Comparison of ENCODE assay signal across 8 cellular contexts in the genomic region with DNA sequence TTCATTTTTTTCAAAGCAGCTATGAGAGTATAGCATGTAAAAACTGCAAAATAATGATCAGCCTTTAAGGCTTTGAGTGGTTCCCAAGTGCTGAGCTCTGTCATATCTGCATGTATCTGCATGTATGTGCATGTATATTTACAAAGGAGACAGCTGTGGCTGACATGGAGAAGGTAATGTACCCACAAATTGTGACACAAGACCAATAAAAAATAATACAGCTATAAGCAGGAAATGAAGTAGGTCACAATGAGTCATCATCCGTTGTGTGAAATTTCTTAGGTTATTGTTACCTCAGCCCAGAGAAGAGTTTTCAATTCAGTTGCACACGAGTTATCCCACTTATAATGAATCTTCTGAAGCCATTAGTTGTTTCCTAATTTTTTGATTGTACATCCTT.
A peak's percentile ranks its signal among the peaks of the same experiment; 100 is the strongest.
DNase-seq lines count a peak whose midpoint lies in the region; ATAC-seq, FAIRE-seq and TF ChIP-seq lines count a peak whose summit lies in the region.

No MANE protein-coding gene starts in this region.

- H3K4ac ChIP-seq in neuronal stem cell (ENCODE audit: low read length) = no peak overlapping the region

- WGBS in neuronal stem cell (ENCODE audit: extremely low coverage in 2 of 2, insufficient read length in 2 of 2, insufficient replicate concordance in 1 of 2), 2 donors = no CpG with 5 or more reads among the region's 2 CpGs

- H3K36me3 Mint-ChIP-seq in astrocyte (ENCODE audit: low read depth, unreplicated experiment) = no peaks in the 10 kb centered on the region
- no peaks in the 10 kb centered on the region for H3K36me3 Mint-ChIP-seq in naive thymus-derived CD8-positive, alpha-beta T cell

- no peak overlapping the region for H4K91ac ChIP-seq in neuronal stem cell (ENCODE audit: low read depth, low read length, poor library complexity)

- no peaks in the 10 kb centered on the region for H3K27me3 Mint-ChIP-seq in astrocyte (ENCODE audit: low read depth, unreplicated experiment)
- H3K27me3 Mint-ChIP-seq in naive thymus-derived CD8-positive, alpha-beta T cell = no peaks in the 10 kb centered on the region

- no peak overlapping the region for H2BK120ac ChIP-seq in neuronal stem cell (ENCODE audit: low read depth, low read length)

- peak; percentile 10 for DNase-seq in activated CD4-positive, CD25-positive, alpha-beta regulatory T cell treated with anti-CD3 and anti-CD28 coated beads, Interleukin-2, amount 50 U/mL, for 16 hours (ENCODE audit: low read depth, low spot score)
- DNase-seq in activated CD4-positive, CD25-positive, alpha-beta regulatory T cell treated with anti-CD3 and anti-CD28 coated beads, Interleukin-2, amount 50 U/mL, for 72 hours = no peak
- DNase-seq in astrocyte (ENCODE audit: low read depth) (peak; percentile 68), MM.1S (no peak), neuronal stem cell (ENCODE audit: low spot score) (no peak), nucleus accumbens (lab: John Stamatoyannopoulos, UW) (no peak)
- DNase-seq in naive thymus-derived CD8-positive, alpha-beta T cell = peak in 9 of 10 donors; percentile 17 to 79 (median 56)

- H3K23ac ChIP-seq in neuronal stem cell (ENCODE audit: low read depth, low read length, poor library complexity) = no peak overlapping the region

- no peak overlapping the region for H2BK15ac ChIP-seq in neuronal stem cell (ENCODE audit: low read length)

- H3F3A ChIP-seq in Loucy (ENCODE audit: low read depth) = peaks cover 5% of the 10 kb centered on the region
- H3F3A ChIP-seq in MM.1S (ENCODE audit: insufficient read depth, low read length) = no peaks in the 10 kb centered on the region

- H3K27me3 ChIP-seq in Loucy (ENCODE audit: insufficient read depth, low read length, poor library complexity, severe bottlenecking) = no peaks in the 10 kb centered on the region
- H3K27me3 ChIP-seq in astrocyte (ENCODE audit: insufficient read depth, low read length) = no peaks in the 10 kb centered on the region
- H3K27me3 ChIP-seq in MM.1S (replicated peaks; ENCODE audit: insufficient read depth, low read length) = no peaks in the 10 kb centered on the region
- H3K27me3 ChIP-seq in neuronal stem cell (ENCODE audit: control insufficient read depth in 3 of 3, insufficient read depth in 3 of 3, low read depth in 1 of 3, low read length in 3 of 3) = peaks cover 0 to 1% (median 0%) of the 10 kb centered on the region in 3 experiments

- H3K27ac ChIP-seq in astrocyte (ENCODE audit: low read depth, low read length) (no peak overlapping the region), MM.1S (ENCODE audit: low read length) (no peak overlapping the region), neuronal stem cell (replicated peaks; ENCODE audit: low read length) (no peak overlapping the region)

- TF ChIP-seq CTCF in Loucy (conservative IDR thresholded peaks at IDR 0.05; ENCODE audit: low read length) = no peak
- TF ChIP-seq CTCF in astrocyte (IDR thresholded peaks at IDR 0.05; ENCODE audit: insufficient read depth, low read depth, low read length) = no peak
- no peak for TF ChIP-seq CTCF in MM.1S (IDR thresholded peaks at IDR 0.05; ENCODE audit: low read length)

- no peak overlapping the region for H2BK12ac ChIP-seq in neuronal stem cell (ENCODE audit: low read length)

- no peak overlapping the region for H2BK5ac ChIP-seq in neuronal stem cell (ENCODE audit: low read length)

- H3K14ac ChIP-seq in neuronal stem cell (ENCODE audit: low read length) = no peak overlapping the region

- no peaks in the 10 kb centered on the region for H3K79me1 ChIP-seq in neuronal stem cell (ENCODE audit: low read depth, low read length)

- no peak overlapping the region for H2AK5ac ChIP-seq in neuronal stem cell (ENCODE audit: low read depth, low read length)

- H3K4me3 Mint-ChIP-seq in astrocyte (ENCODE audit: unreplicated experiment) = no peak overlapping the region
- H3K4me3 Mint-ChIP-seq in naive thymus-derived CD8-positive, alpha-beta T cell = peak overlapping the region; percentile 57 to 89 (median 78)

- H3K9me2 ChIP-seq in Loucy (replicated peaks; ENCODE audit: low read depth, low read length) = no peaks in the 10 kb centered on the region
- no peaks in the 10 kb centered on the region for H3K9me2 ChIP-seq in MM.1S (replicated peaks; ENCODE audit: insufficient read depth, low read length)

- no peaks in the 10 kb centered on the region for H3K9me3 ChIP-seq in Loucy (ENCODE audit: insufficient read depth, low read depth, low read length)
- no peaks in the 10 kb centered on the region for H3K9me3 ChIP-seq in astrocyte (ENCODE audit: insufficient read depth, low read depth, low read length)
- no peaks in the 10 kb centered on the region for H3K9me3 ChIP-seq in MM.1S (replicated peaks; ENCODE audit: insufficient read depth, low read length)
- H3K9me3 ChIP-seq in neuronal stem cell (replicated peaks in 1 of 2; ENCODE audit: control insufficient read depth in 2 of 2, insufficient read depth in 1 of 2, low read depth in 1 of 2, low read length in 2 of 2) = no peaks in the 10 kb centered on the region

- no peak for FAIRE-seq in astrocyte (lab: Jason Lieb, UNC)

- POLR2A ChIA-PET in naive thymus-derived CD8-positive, alpha-beta T cell (lab: Charles Lee) = interaction anchor here (0.6 to 6.3 kb wide), 15 partner anchors 11 to 1535 kb away, joined by 3 to 85 read pairs (median 6); a partner anchor contains a TSS

- H4K20me1 ChIP-seq in Loucy (ENCODE audit: insufficient read depth, low read length, poor library complexity, severe bottlenecking) = no peaks in the 10 kb centered on the region
- no peaks in the 10 kb centered on the region for H4K20me1 ChIP-seq in astrocyte (ENCODE audit: insufficient read depth, low read length)
- no peaks in the 10 kb centered on the region for H4K20me1 ChIP-seq in MM.1S (ENCODE audit: insufficient read depth, low read length)

- H3K36me3 ChIP-seq in Loucy (ENCODE audit: insufficient read depth, low read length) (no peaks in the 10 kb centered on the region), astrocyte (ENCODE audit: insufficient read depth, low read length) (no peaks in the 10 kb centered on the region), MM.1S (replicated peaks; ENCODE audit: insufficient read depth, low read length) (no peaks in the 10 kb centered on the region), neuronal stem cell (replicated peaks in 1 of 2; ENCODE audit: control insufficient read depth in 2 of 2, insufficient read depth in 2 of 2, low read length in 2 of 2) (no peaks in the 10 kb centered on the region)

- H4K8ac ChIP-seq in neuronal stem cell (ENCODE audit: low read depth, low read length) = no peak overlapping the region

- no peaks in the 10 kb centered on the region for H3K9me3 Mint-ChIP-seq in astrocyte (ENCODE audit: unreplicated experiment)
- no peaks in the 10 kb centered on the region for H3K9me3 Mint-ChIP-seq in naive thymus-derived CD8-positive, alpha-beta T cell

- peaks cover 24% of the 10 kb centered on the region for H3K4me1 Mint-ChIP-seq in astrocyte (ENCODE audit: low read depth, unreplicated experiment)
- H3K4me1 Mint-ChIP-seq in naive thymus-derived CD8-positive, alpha-beta T cell = peaks cover 46 to 95% (median 86%) of the 10 kb centered on the region in 4 donors

- H3K9ac ChIP-seq in Loucy (ENCODE audit: low read depth, low read length, poor library complexity, severe bottlenecking) (peak overlapping the region; percentile 73), astrocyte (ENCODE audit: low read length) (no peak overlapping the region), MM.1S (ENCODE audit: low read length) (no peak overlapping the region), neuronal stem cell (ENCODE audit: low read depth, low read length, poor library complexity) (no peak overlapping the region)

- H3K4me3 ChIP-seq in Loucy (ENCODE audit: low read length, poor library complexity, severe bottlenecking) (peak overlapping the region; percentile 59), astrocyte (ENCODE audit: insufficient read depth, low read depth, low read length) (no peak overlapping the region), MM.1S (ENCODE audit: low read length) (no peak overlapping the region), neuronal stem cell (ENCODE audit: low read length in 2 of 2) (no peak overlapping the region)

- H2AFZ ChIP-seq in Loucy (ENCODE audit: low read length) (peak overlapping the region; percentile 4; the same call in 1 of the 2 replicates), astrocyte (ENCODE audit: low read depth, low read length) (peak overlapping the region; percentile 3), MM.1S (ENCODE audit: low read length) (no peak overlapping the region), neuronal stem cell (ENCODE audit: low read length) (no peak overlapping the region)

- H3K4me1 ChIP-seq in Loucy (ENCODE audit: insufficient read depth, low read length, poor library complexity, severe bottlenecking) (peaks cover 69% of the 10 kb centered on the region), astrocyte (ENCODE audit: insufficient read depth, low read length) (peaks cover 27% of the 10 kb centered on the region), MM.1S (ENCODE audit: low read length) (no peaks in the 10 kb centered on the region), neuronal stem cell (ENCODE audit: control insufficient read depth in 2 of 2, insufficient read depth in 1 of 2, low read depth in 1 of 2, low read length in 2 of 2) (peaks cover 3 to 14% of the 10 kb centered on the region in 2 donors)

- H3K27ac Mint-ChIP-seq in astrocyte (ENCODE audit: unreplicated experiment) = peak overlapping the region; percentile 54
- H3K27ac Mint-ChIP-seq in naive thymus-derived CD8-positive, alpha-beta T cell = peak overlapping the region; percentile 93 to 99 (median 97)

- no peak overlapping the region for H3K18ac ChIP-seq in neuronal stem cell (ENCODE audit: low read length)

- peak; percentile 75 to 87 for ATAC-seq in naive thymus-derived CD8-positive, alpha-beta T cell

- peak overlapping the region; percentile 73 for H3K4me2 ChIP-seq in Loucy (ENCODE audit: low read depth, low read length, poor library complexity, severe bottlenecking)
- peak overlapping the region; percentile 34 for H3K4me2 ChIP-seq in astrocyte (ENCODE audit: low read length)
- H3K4me2 ChIP-seq in MM.1S (ENCODE audit: low read depth, low read length) = no peak overlapping the region
- H3K4me2 ChIP-seq in neuronal stem cell (ENCODE audit: insufficient read depth, low read length, poor library complexity, severe bottlenecking) = no peak overlapping the region

- H3K79me2 ChIP-seq in Loucy (ENCODE audit: insufficient read depth, low read length) = no peaks in the 10 kb centered on the region
- no peaks in the 10 kb centered on the region for H3K79me2 ChIP-seq in astrocyte (ENCODE audit: insufficient read depth, low read length)
- no peaks in the 10 kb centered on the region for H3K79me2 ChIP-seq in MM.1S (ENCODE audit: low read length)

Comparison
In these comparisons a context has a peak if more than half of its experiments do, and no peak if none do; other contexts are left out.
1. DNase-seq: peak in activated CD4-positive, CD25-positive, alpha-beta regulatory T cell treated with anti-CD3 and anti-CD28 coated beads, Interleukin-2, amount 50 U/mL, for 16 hours (single experiment), astrocyte (single experiment) and naive thymus-derived CD8-positive, alpha-beta T cell (9 of 10); none in activated CD4-positive, CD25-positive, alpha-beta regulatory T cell treated with anti-CD3 and anti-CD28 coated beads, Interleukin-2, amount 50 U/mL, for 72 hours (single experiment), MM.1S (single experiment), neuronal stem cell (single experiment) and nucleus accumbens (0 of 56).
2. H2AFZ ChIP-seq: peak in Loucy (single experiment) and astrocyte (single experiment); none in MM.1S (single experiment) and neuronal stem cell (single experiment).
3. H3K4me2 ChIP-seq: peak in Loucy (single experiment) and astrocyte (single experiment); none in MM.1S (single experiment) and neuronal stem cell (single experiment).